ENCODE assay signal across 21 cellular contexts in genomic region chr4:1264942-1265341, GRCh38.
"Had no signal": no experiment of that assay in that cellular context is flagged by ENCODE, and none has a peak within 500 bp of the region (broad histone marks: within the 10 kb centered on the region; RNA-seq: fewer than 3 reads in every experiment).

No MANE protein-coding gene starts in this region.

- ATAC-seq: gastroesophageal sphincter; heart left ventricle; left cardiac atrium; left lung; left ventricle myocardium superior; lower lobe of right lung; naive thymus-derived CD4-positive, alpha-beta T cell; natural killer cell had no signal

- H3K4me3 ChIP-seq: colonic mucosa, dorsolateral prefrontal cortex, esophagus muscularis mucosa, gastroesophageal sphincter, heart left ventricle, left lung, lower lobe of right lung had no signal

- H3K4me1 ChIP-seq: colonic mucosa, esophagus muscularis mucosa, gastroesophageal sphincter, heart left ventricle, left lung, lower lobe of right lung had no signal

- FAIRE-seq: endothelial cell of umbilical vein, islet of Langerhans, keratinocyte had no signal

- H3K36me3 ChIP-seq: colonic mucosa, gastroesophageal sphincter, heart left ventricle, left lung, lower lobe of right lung had no signal

- H3K9me3 ChIP-seq: colonic mucosa had no signal

- DNase-seq: colonic mucosa; dermis blood vessel endothelial cell; dorsolateral prefrontal cortex; effector CD4-positive, alpha-beta T cell; effector memory CD4-positive, alpha-beta T cell; foreskin melanocyte; heart left ventricle; hippocampal formation; left cardiac atrium; left lung; left ventricle myocardium superior; lower lobe of right lung; mesenchymal stem cell; midbrain; naive thymus-derived CD4-positive, alpha-beta T cell; natural killer cell had no signal

- H3K27me3 ChIP-seq: colonic mucosa, dorsolateral prefrontal cortex, esophagus muscularis mucosa, gastroesophageal sphincter, heart left ventricle, left lung had no signal

- H3K27ac ChIP-seq: colonic mucosa, dorsolateral prefrontal cortex, esophagus muscularis mucosa, gastroesophageal sphincter, heart left ventricle, left lung, lower lobe of right lung had no signal
